Comparison of ENCODE assay signal across 1 cellular context in the genomic region with DNA sequence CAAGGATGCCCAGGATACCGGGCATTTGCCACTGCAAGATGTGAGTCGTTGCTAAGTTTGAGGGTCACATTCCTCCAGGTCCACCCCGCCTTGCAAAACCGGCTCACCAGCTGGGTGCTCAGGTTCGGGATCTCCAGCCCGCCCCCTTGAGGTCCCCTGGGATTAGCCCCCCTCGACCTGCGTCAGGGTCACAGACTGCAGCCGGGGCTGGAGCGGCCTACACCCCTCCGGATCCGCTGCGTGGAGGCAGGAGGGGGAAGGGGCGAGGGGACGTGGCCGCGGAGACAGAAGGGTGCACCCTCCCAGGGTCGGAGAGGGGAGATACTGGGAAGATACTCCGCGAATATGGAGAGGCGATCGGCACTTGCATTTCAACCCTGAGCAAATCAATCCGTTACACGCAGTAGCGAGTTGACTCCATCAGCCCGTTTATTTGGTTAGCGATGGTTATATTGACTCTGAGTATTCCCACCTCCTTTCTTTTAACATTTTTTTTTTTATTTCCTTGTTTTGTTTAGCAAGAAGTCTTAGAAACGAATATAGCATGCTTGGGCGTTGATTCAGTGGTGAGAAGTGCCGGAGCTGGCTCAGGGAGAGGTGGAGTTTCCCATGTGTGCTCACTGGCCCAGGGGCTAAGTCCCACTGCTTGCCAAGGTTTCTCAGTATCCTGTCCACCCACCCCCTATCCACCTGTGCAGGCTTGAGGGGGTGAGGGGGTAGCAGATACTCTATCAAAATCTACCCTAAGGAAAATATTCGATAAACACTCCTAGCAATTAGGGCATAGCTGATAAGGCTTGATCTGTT.
TF ChIP-seq lines count a peak whose summit lies in the region.

No MANE protein-coding gene starts in this region.

TF ChIP-seq in HepG2, 621 proteins besides CTCF, POLR2A, EP300 and RAD21 (continued from another document):
- TF ChIP-seq, protein P1, sequence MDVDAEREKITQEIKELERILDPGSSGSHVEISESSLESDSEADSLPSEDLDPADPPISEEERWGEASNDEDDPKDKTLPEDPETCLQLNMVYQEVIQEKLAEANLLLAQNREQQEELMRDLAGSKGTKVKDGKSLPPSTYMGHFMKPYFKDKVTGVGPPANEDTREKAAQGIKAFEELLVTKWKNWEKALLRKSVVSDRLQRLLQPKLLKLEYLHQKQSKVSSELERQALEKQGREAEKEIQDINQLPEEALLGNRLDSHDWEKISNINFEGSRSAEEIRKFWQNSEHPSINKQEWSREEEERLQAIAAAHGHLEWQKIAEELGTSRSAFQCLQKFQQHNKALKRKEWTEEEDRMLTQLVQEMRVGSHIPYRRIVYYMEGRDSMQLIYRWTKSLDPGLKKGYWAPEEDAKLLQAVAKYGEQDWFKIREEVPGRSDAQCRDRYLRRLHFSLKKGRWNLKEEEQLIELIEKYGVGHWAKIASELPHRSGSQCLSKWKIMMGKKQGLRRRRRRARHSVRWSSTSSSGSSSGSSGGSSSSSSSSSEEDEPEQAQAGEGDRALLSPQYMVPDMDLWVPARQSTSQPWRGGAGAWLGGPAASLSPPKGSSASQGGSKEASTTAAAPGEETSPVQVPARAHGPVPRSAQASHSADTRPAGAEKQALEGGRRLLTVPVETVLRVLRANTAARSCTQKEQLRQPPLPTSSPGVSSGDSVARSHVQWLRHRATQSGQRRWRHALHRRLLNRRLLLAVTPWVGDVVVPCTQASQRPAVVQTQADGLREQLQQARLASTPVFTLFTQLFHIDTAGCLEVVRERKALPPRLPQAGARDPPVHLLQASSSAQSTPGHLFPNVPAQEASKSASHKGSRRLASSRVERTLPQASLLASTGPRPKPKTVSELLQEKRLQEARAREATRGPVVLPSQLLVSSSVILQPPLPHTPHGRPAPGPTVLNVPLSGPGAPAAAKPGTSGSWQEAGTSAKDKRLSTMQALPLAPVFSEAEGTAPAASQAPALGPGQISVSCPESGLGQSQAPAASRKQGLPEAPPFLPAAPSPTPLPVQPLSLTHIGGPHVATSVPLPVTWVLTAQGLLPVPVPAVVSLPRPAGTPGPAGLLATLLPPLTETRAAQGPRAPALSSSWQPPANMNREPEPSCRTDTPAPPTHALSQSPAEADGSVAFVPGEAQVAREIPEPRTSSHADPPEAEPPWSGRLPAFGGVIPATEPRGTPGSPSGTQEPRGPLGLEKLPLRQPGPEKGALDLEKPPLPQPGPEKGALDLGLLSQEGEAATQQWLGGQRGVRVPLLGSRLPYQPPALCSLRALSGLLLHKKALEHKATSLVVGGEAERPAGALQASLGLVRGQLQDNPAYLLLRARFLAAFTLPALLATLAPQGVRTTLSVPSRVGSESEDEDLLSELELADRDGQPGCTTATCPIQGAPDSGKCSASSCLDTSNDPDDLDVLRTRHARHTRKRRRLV (CRISPR knock-in tag; IDR thresholded peaks at IDR 0.05), result no peak
- TF ChIP-seq, protein P2, sequence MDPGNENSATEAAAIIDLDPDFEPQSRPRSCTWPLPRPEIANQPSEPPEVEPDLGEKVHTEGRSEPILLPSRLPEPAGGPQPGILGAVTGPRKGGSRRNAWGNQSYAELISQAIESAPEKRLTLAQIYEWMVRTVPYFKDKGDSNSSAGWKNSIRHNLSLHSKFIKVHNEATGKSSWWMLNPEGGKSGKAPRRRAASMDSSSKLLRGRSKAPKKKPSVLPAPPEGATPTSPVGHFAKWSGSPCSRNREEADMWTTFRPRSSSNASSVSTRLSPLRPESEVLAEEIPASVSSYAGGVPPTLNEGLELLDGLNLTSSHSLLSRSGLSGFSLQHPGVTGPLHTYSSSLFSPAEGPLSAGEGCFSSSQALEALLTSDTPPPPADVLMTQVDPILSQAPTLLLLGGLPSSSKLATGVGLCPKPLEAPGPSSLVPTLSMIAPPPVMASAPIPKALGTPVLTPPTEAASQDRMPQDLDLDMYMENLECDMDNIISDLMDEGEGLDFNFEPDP (CRISPR knock-in tag; conservative IDR thresholded peaks at IDR 0.05), result no peak
- TF ChIP-seq RELA (CRISPR knock-in tag; IDR thresholded peaks at IDR 0.05) (no peak), ZNF225 (CRISPR knock-in tag; IDR thresholded peaks at IDR 0.05) (no peak), ZNF510 (CRISPR knock-in tag; IDR thresholded peaks at IDR 0.05; ENCODE audit: low read depth) (no peak), HCFC1 (IDR thresholded peaks at IDR 0.05; ENCODE audit: low read depth, low read length) (no peak), DNMT3B (CRISPR knock-in tag; conservative IDR thresholded peaks at IDR 0.05) (no peak), ZNF124 (CRISPR knock-in tag; IDR thresholded peaks at IDR 0.05) (no peak), SMARCC2 (IDR thresholded peaks at IDR 0.05) (no peak), KDM2A (CRISPR knock-in tag; IDR thresholded peaks at IDR 0.05; ENCODE audit: borderline replicate concordance, low read depth) (no peak)
- TF ChIP-seq, protein P3, sequence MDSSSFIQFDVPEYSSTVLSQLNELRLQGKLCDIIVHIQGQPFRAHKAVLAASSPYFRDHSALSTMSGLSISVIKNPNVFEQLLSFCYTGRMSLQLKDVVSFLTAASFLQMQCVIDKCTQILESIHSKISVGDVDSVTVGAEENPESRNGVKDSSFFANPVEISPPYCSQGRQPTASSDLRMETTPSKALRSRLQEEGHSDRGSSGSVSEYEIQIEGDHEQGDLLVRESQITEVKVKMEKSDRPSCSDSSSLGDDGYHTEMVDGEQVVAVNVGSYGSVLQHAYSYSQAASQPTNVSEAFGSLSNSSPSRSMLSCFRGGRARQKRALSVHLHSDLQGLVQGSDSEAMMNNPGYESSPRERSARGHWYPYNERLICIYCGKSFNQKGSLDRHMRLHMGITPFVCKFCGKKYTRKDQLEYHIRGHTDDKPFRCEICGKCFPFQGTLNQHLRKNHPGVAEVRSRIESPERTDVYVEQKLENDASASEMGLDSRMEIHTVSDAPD (CRISPR knock-in tag; IDR thresholded peaks at IDR 0.05), result no peak
- TF ChIP-seq, protein P4, sequence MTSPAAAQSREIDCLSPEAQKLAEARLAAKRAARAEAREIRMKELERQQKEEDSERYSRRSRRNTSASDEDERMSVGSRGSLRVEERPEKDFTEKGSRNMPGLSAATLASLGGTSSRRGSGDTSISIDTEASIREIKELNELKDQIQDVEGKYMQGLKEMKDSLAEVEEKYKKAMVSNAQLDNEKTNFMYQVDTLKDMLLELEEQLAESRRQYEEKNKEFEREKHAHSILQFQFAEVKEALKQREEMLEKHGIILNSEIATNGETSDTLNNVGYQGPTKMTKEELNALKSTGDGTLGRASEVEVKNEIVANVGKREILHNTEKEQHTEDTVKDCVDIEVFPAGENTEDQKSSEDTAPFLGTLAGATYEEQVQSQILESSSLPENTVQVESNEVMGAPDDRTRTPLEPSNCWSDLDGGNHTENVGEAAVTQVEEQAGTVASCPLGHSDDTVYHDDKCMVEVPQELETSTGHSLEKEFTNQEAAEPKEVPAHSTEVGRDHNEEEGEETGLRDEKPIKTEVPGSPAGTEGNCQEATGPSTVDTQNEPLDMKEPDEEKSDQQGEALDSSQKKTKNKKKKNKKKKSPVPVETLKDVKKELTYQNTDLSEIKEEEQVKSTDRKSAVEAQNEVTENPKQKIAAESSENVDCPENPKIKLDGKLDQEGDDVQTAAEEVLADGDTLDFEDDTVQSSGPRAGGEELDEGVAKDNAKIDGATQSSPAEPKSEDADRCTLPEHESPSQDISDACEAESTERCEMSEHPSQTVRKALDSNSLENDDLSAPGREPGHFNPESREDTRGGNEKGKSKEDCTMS (CRISPR knock-in tag; conservative IDR thresholded peaks at IDR 0.05), result no peak
